8 cellular contexts compared by ENCODE assay signal in genomic region chr7:116525298-116525912, GRCh38. TPM values are rescaled to one million over a fixed set of nuclear protein-coding genes. Genes with fewer than 3 reads are reported as not detected.
A peak's percentile ranks its signal among the peaks of the same experiment; 100 is the strongest.
DNase-seq lines count a peak whose midpoint lies in the region; ATAC-seq, FAIRE-seq and TF ChIP-seq lines count a peak whose summit lies in the region.

No MANE protein-coding gene starts in this region.

- peak overlapping the region; percentile 87 for H2AFZ ChIP-seq in GM12878 (ENCODE audit: control insufficient read depth, low read depth, low read length)

- TF ChIP-seq EP300 in GM12878 (IDR thresholded peaks at IDR 0.05; ENCODE audit: borderline replicate concordance in 1 of 2, control insufficient read depth in 1 of 2, low read depth in 2 of 2, low read length in 2 of 2): no peak

- TF ChIP-seq CTCF in DOHH2 (IDR thresholded peaks at IDR 0.05; ENCODE audit: low read depth, low read length, poor library complexity, severe bottlenecking) (no peak), HFF-Myc (IDR thresholded peaks at IDR 0.05; ENCODE audit: low read depth, low read length, missing control alignments) (no peak), GM12878 (IDR thresholded peaks at IDR 0.05 in 2 of 3, conservative IDR thresholded peaks at IDR 0.05 in 1 of 3; ENCODE audit: control insufficient read depth in 2 of 3, extremely low read depth in 1 of 3, insufficient read depth in 1 of 3, low read depth in 3 of 3, low read length in 3 of 3) (no peak)

- H3K4me1 ChIP-seq in DOHH2 (ENCODE audit: control insufficient read depth, low read length) (peaks cover 18% of the 10 kb centered on the region), GM12878 (ENCODE audit: control insufficient read depth, insufficient read depth, low read length) (peaks cover 25% of the 10 kb centered on the region)

- SMC1A ChIA-PET in GM12878 (lab: Charles Lee; ENCODE audit: uncharacterized antibody, unreplicated experiment): interaction anchor here (0.7 to 2.7 kb wide), 9 partner anchors 15 to 387 kb away, joined by 3 to 16 read pairs (median 3); no protein-coding TSS in a partner anchor

- TF ChIP-seq RAD21 in GM12878 (IDR thresholded peaks at IDR 0.05; ENCODE audit: insufficient read depth, low read depth, low read length): no peak

- peaks cover 64% of the 10 kb centered on the region for H3K27me3 ChIP-seq in DOHH2 (ENCODE audit: control insufficient read depth, low read length)
- 0 out of 4 replicates have a peak, but pooled peaks cover 0 to 3% of the 10 kb centered on the region in 2 experiments for H3K27me3 ChIP-seq in GM12878 (replicated peaks in 1 of 2; ENCODE audit: control insufficient read depth in 2 of 2, insufficient read depth in 2 of 2, low read length in 1 of 2)

- no TSS peak for BruUV-seq in GM12878 (replicated peaks; lab: Mats Ljungman, UMichigan)

- H3K9me3 ChIP-seq in DOHH2 (ENCODE audit: control insufficient read depth, insufficient read depth, low read length) (no peaks in the 10 kb centered on the region), GM12878 (replicated peaks; ENCODE audit: control insufficient read depth, insufficient read depth, low read length) (no peaks in the 10 kb centered on the region)

- intact Hi-C loops in GM12878 (cut with micrococcal nuclease; ENCODE audit: unreplicated experiment): loop anchor here (5.0 kb wide), 1 partner anchor 353 kb away; no protein-coding TSS in a partner anchor

- H3K4me3 ChIP-seq in DOHH2 (ENCODE audit: low read length) (peak overlapping the region; percentile 58), HFF-Myc (replicated peaks; ENCODE audit: low read depth, low read length) (peak overlapping the region; percentile 96), GM12878 (peak overlapping the region; percentile 69)

- no peaks in the 10 kb centered on the region for H3K9me2 ChIP-seq in DOHH2 (replicated peaks; ENCODE audit: control insufficient read depth, low read length)

- peak; percentile 77 for ATAC-seq in GM12878

- no peak for FAIRE-seq in GM12878 (lab: Jason Lieb, UNC)

- TF ChIP-seq POLR2A in GM12878 (IDR thresholded peaks at IDR 0.05; ENCODE audit: low read depth, low read length): no peak

- in situ Hi-C loops in GM12878 (cut with MboI): no loop called here

- RAD21 ChIA-PET in GM12878 (lab: Charles Lee; ENCODE audit: unreplicated experiment): interaction anchor here (1.0 to 3.1 kb wide), 11 partner anchors 10 to 345 kb away, joined by 3 to 20 read pairs (median 5); no protein-coding TSS in a partner anchor

- peak overlapping the region; percentile 44; the same call in 1 of the 2 replicates for H3K9ac ChIP-seq in GM12878 (ENCODE audit: control insufficient read depth, insufficient read depth, low read length)

- H3K79me2 ChIP-seq in DOHH2 (ENCODE audit: control insufficient read depth, low read length) (no peaks in the 10 kb centered on the region), GM12878 (ENCODE audit: control insufficient read depth, insufficient read depth, low read length) (no peaks in the 10 kb centered on the region)

- H3K27ac ChIP-seq in DOHH2 (ENCODE audit: low read depth, low read length) (no peak overlapping the region), GM12878 (ENCODE audit: control insufficient read depth, insufficient read depth) (no peak overlapping the region)

- no peaks in the 10 kb centered on the region for H4K20me1 ChIP-seq in DOHH2 (ENCODE audit: control insufficient read depth, insufficient read depth, low read depth, low read length)
- H4K20me1 ChIP-seq in GM12878 (ENCODE audit: control insufficient read depth, insufficient read depth): no peaks in the 10 kb centered on the region

- under 1% methylated on average over 33 of the region's 36 CpGs for WGBS in GM12878 (ENCODE audit: insufficient coverage, insufficient replicate concordance, low lambda C conversion rate, missing lambda C conversion rate)

- H3K4me2 ChIP-seq in DOHH2 (ENCODE audit: low read length): peak overlapping the region; percentile 76
- peak overlapping the region; percentile 95 for H3K4me2 ChIP-seq in GM12878 (ENCODE audit: control insufficient read depth, insufficient read depth)

- DNase-seq in HFF-Myc (ENCODE audit: extremely low read depth, low read depth) (no peak), RPMI7951 (ENCODE audit: low read depth) (peak; percentile 25), GM12878 (ENCODE audit: low read depth, low spot score) (no peak), iPS-NIHi11 (ENCODE audit: low spot score) (peak; percentile 47), NCI-H146 treated with DMSO at 0.1 percent for 48 hours (lab: John Stamatoyannopoulos, UW; ENCODE audit: unreplicated experiment) (no peak), KG1 (lab: John Stamatoyannopoulos, UW) (no peak)
- DNase-seq in stimulated activated CD4-positive, alpha-beta T cell treated with anti-CD3 and anti-CD28 coated beads, Interleukin-15, amount 100 ng/mL, for 24 hours: peak; percentile 53

- POLR2A ChIA-PET in GM12878 (lab: Charles Lee): no interaction called here

- no peaks in the 10 kb centered on the region for H3F3A ChIP-seq in DOHH2 (ENCODE audit: control insufficient read depth, insufficient read depth)

- H3K36me3 ChIP-seq in DOHH2 (ENCODE audit: control insufficient read depth, low read length) (no peaks in the 10 kb centered on the region), GM12878 (ENCODE audit: control insufficient read depth in 2 of 2, insufficient read depth in 2 of 2, low read length in 1 of 2) (no peaks in the 10 kb centered on the region)

- CTCF ChIA-PET in GM12878 (lab: Yijun Ruan, JAX): interaction anchor here (0.5 to 3.1 kb wide), 19 partner anchors 9 to 705 kb away, joined by 3 to 29 read pairs (median 6); no protein-coding TSS in a partner anchor

TF ChIP-seq in GM12878, 131 proteins besides CTCF, POLR2A, EP300 and RAD21 (continues in another document):
- TF ChIP-seq, protein P1, sequence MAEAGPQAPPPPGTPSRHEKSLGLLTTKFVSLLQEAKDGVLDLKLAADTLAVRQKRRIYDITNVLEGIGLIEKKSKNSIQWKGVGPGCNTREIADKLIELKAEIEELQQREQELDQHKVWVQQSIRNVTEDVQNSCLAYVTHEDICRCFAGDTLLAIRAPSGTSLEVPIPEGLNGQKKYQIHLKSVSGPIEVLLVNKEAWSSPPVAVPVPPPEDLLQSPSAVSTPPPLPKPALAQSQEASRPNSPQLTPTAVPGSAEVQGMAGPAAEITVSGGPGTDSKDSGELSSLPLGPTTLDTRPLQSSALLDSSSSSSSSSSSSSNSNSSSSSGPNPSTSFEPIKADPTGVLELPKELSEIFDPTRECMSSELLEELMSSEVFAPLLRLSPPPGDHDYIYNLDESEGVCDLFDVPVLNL (IDR thresholded peaks at IDR 0.05; ENCODE audit: low read depth, low read length): no peak
- TF ChIP-seq SMC3 (IDR thresholded peaks at IDR 0.05; ENCODE audit: borderline replicate concordance, low read length): no peak
- TF ChIP-seq BCL11A (IDR thresholded peaks at IDR 0.05; ENCODE audit: low read depth, low read length): no peak
- TF ChIP-seq BACH1 (IDR thresholded peaks at IDR 0.05; ENCODE audit: borderline replicate concordance): no peak
- no peak for TF ChIP-seq MAX (IDR thresholded peaks at IDR 0.05; ENCODE audit: low read depth, low read length)
- no peak for TF ChIP-seq CEBPB (IDR thresholded peaks at IDR 0.05; ENCODE audit: borderline replicate concordance in 1 of 2, low read depth in 2 of 2, low read length in 2 of 2)
- no peak for TF ChIP-seq RCOR1 (conservative IDR thresholded peaks at IDR 0.05; ENCODE audit: low read depth, low read length)

RNA-seq across cellular contexts. Expression of gene CAV1, which starts 0.6 kb away (rescaled TPM):
- total RNA-seq in RPMI7951 (2014; rRNA removed; shearing (Covaris generic)): 250 and 313 TPM in 2 replicates
- total RNA-seq in GM12878 (2013; cell fraction: nucleolus; rRNA removed): 2.3 and 2.4 TPM in 2 replicates
- total RNA-seq in GM12878 (2014; rRNA removed) (0.45 and 0.54 TPM in 2 replicates), GM12878 (2014; rRNA removed; fragmentation: Illumina TruSeq; extraction: Trizol) (0.55 and 0.63 TPM in 2 replicates), GM12878 (2021) (1.0 and 1.7 TPM in 2 replicates)
- 6.9 TPM for polyA plus RNA-seq in GM12878 (2011; ENCODE audit: low read depth)
- polyA plus RNA-seq in GM12878 (2011; rRNA removed) (17.5 and 26.5 TPM in 2 replicates), GM12878 (2014; fragmentation: Illumina TruSeq; extraction: Trizol) (0.59 and 2.1 TPM in 2 replicates), GM12878 (2014; fragmentation: Nextera tagmentation; extraction: Ambion mirVana) (1 to 10 TPM; 2.0 to 2.3 TPM), GM12878 (2014; rRNA removed) (0.60 and 0.89 TPM in 2 replicates), GM12878 (2016; fragmentation: Nextera tagmentation; extraction: Ambion mirVana) (1 to 10 TPM; 3.3 to 3.5 TPM)
- 26.8 and 41.9 TPM in 2 replicates for polyA plus RNA-seq in GM12878 (2011; cell fraction: cytosol; rRNA removed)
- polyA plus RNA-seq in GM12878 (2011; cell fraction: nucleus; rRNA removed): 9.8 and 10.9 TPM in 2 replicates
- 4.2 and 11.5 TPM in 2 replicates for polyA plus RNA-seq in GM12878 (2012)
- polyA minus RNA-seq in GM12878 (2011; rRNA and poly(A)+ RNA removed): 30.3 and 44.9 TPM in 2 replicates
- 4.9 and 8.1 TPM in 2 replicates for polyA minus RNA-seq in GM12878 (2011; cell fraction: cytosol; rRNA and poly(A)+ RNA removed)
- 8.3 and 12.1 TPM in 2 replicates for polyA minus RNA-seq in GM12878 (2011; cell fraction: nucleus; rRNA and poly(A)+ RNA removed)

RNA-seq across cellular contexts. Expression of gene CAV2, which starts 25.9 kb away (rescaled TPM):
- 74.9 and 109 TPM in 2 replicates for total RNA-seq in RPMI7951 (2014; rRNA removed; shearing (Covaris generic))
- total RNA-seq in GM12878 (2013; cell fraction: nucleolus; rRNA removed): 0.29 and 0.88 TPM in 2 replicates
- total RNA-seq in GM12878 (2014; rRNA removed) (1.4 and 1.8 TPM in 2 replicates), GM12878 (2014; rRNA removed; fragmentation: Illumina TruSeq; extraction: Trizol) (1.4 and 2.5 TPM in 2 replicates), GM12878 (2021) (1.8 and 2.7 TPM in 2 replicates)
- 2.0 TPM for polyA plus RNA-seq in GM12878 (2011; ENCODE audit: low read depth)
- polyA plus RNA-seq in GM12878 (2011; rRNA removed) (11.4 and 12.2 TPM in 2 replicates), GM12878 (2014; fragmentation: Illumina TruSeq; extraction: Trizol) (1.5 and 2.6 TPM in 2 replicates), GM12878 (2014; fragmentation: Nextera tagmentation; extraction: Ambion mirVana) (under 1 TPM; 0.77 to 0.97 TPM), GM12878 (2014; rRNA removed) (1.3 and 2.6 TPM in 2 replicates), GM12878 (2016; fragmentation: Nextera tagmentation; extraction: Ambion mirVana) (1 to 10 TPM; 6.6 to 8.9 TPM)
- 8.2 and 11.7 TPM in 2 replicates for polyA plus RNA-seq in GM12878 (2011; cell fraction: cytosol; rRNA removed)
- 3.3 and 3.9 TPM in 2 replicates for polyA plus RNA-seq in GM12878 (2011; cell fraction: nucleus; rRNA removed)
- 2.5 and 5.6 TPM in 2 replicates for polyA plus RNA-seq in GM12878 (2012)
- polyA minus RNA-seq in GM12878 (2011; rRNA and poly(A)+ RNA removed): 10.5 and 14.3 TPM in 2 replicates
- 3.1 and 4.4 TPM in 2 replicates for polyA minus RNA-seq in GM12878 (2011; cell fraction: cytosol; rRNA and poly(A)+ RNA removed)
- polyA minus RNA-seq in GM12878 (2011; cell fraction: nucleus; rRNA and poly(A)+ RNA removed): 3.0 and 3.9 TPM in 2 replicates

Comparison
In these comparisons a context has a peak if more than half of its experiments do, and no peak if none do; other contexts are left out.
1. DNase-seq: peak in RPMI7951 (single experiment), iPS-NIHi11 (single experiment) and stimulated activated CD4-positive, alpha-beta T cell treated with anti-CD3 and anti-CD28 coated beads, Interleukin-15, amount 100 ng/mL, for 24 hours (single experiment); none in HFF-Myc (single experiment), GM12878 (single experiment), NCI-H146 treated with DMSO at 0.1 percent for 48 hours (single experiment) and KG1 (single experiment).
2. RNA of gene CAV1, which starts 0.6 kb away (total RNA-seq): 250 to 313 TPM in RPMI7951; 0.45 to 2.4 TPM in GM12878; every median in the first group is over 10 times any median in the second.
3. RNA of gene CAV2, which starts 25.9 kb away (total RNA-seq): 74.9 to 109 TPM in RPMI7951; 0.29 to 2.7 TPM in GM12878; every median in the first group is over 10 times any median in the second.
4. Peak in every context shown above with its lines, with median percentiles within 50 percentile points of each other: H3K4me3 ChIP-seq.